Comparison of ENCODE assay signal across 12 cellular contexts in the genomic region with DNA sequence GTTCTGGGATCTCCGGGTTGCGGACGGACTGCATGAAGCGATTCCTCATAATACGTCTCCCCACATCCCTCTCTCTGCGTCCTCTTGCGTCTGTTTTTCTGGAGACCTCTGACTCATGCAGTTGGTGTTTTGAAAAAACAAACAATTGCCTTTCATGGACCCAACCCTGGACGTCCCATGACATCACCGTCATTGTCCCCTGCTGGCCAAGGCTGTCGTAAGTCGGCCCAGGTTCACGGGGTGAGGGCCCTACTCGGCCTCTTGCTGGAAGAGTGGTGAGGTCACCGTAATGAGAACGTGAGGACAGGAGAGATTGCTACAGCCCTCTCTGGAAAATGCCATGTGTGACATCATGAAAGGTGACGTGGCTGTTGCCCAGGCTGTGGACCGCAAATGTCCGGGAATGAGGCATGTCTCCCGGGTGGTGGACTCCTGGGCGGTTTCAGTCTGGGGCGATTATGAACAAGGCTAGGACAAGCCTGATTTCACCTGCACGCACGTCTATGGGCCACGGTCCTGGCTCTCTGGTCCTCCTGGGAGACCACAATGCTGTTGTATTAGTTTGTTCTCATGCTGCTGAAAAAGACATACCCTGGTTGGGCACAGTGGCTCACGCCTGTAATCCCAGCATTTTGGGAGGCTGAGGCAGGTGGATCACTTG. TPM values are rescaled to one million over a fixed set of nuclear protein-coding genes. Genes with fewer than 3 reads are reported as not detected.
A peak's percentile ranks its signal among the peaks of the same experiment; 100 is the strongest.
DNase-seq lines count a peak whose midpoint lies in the region; ATAC-seq, FAIRE-seq and TF ChIP-seq lines count a peak whose summit lies in the region.
"Had no signal": no experiment of that assay in that cellular context is flagged by ENCODE, and none has a peak within 500 bp of the region (broad histone marks: within the 10 kb centered on the region; RNA-seq: fewer than 3 reads in every experiment).

No MANE protein-coding gene starts in this region.

- BruUV-seq in endothelial cell of umbilical vein (replicated peaks; lab: Mats Ljungman, UMichigan), result TSS peak; percentile 89

- POLR2A ChIA-PET in endothelial cell of umbilical vein (lab: Charles Lee), result interaction anchor here (0.6 kb wide), 1 partner anchor 299 kb away, joined by 7 read pairs; no protein-coding TSS in a partner anchor

- H3K27me3 ChIP-seq in endothelial cell of umbilical vein (ENCODE audit: control insufficient read depth in 2 of 2, insufficient read depth in 2 of 2, low read length in 2 of 2) (peaks cover 2 to 4% of the 10 kb centered on the region in 2 experiments), trophoblast cell (ENCODE audit: insufficient read depth, low read length) (no peaks in the 10 kb centered on the region)

- no peak for TF ChIP-seq POLR2A in endothelial cell of umbilical vein (IDR thresholded peaks at IDR 0.05; ENCODE audit: low read depth, low read length)

- DNase-seq in GOT3 (lab: John Stamatoyannopoulos, UW), result peak; percentile 92
- DNase-seq in endothelial cell of umbilical vein (ENCODE audit: low read depth, low spot score), result peak; percentile 85
- DNase-seq in trophoblast cell, result peak; percentile 97 to 98
- no peak for DNase-seq in NCI-H2227 (lab: John Stamatoyannopoulos, UW; ENCODE audit: unreplicated experiment)
- no peak for DNase-seq in nucleus accumbens (lab: John Stamatoyannopoulos, UW)
- DNase-seq: NCI-H510A treated with DMSO at 0.1 percent for 48 hours; stimulated activated CD4-positive, alpha-beta T cell treated with anti-CD3 and anti-CD28 coated beads, Interleukin-4, amount 100 ng/mL, for 24 hours had no signal

- H3K79me2 ChIP-seq in endothelial cell of umbilical vein (ENCODE audit: control insufficient read depth, insufficient read depth, low read length) (no peaks in the 10 kb centered on the region), trophoblast cell (ENCODE audit: control insufficient read depth, insufficient read depth, low read length, poor library complexity) (no peaks in the 10 kb centered on the region)

- intact Hi-C loops in endothelial cell of umbilical vein (cut with micrococcal nuclease), result loop anchor here (1.0 kb wide), 2 partner anchors 16 to 17 kb away; partner anchors contain the start of gene INTS1

- H3K4ac ChIP-seq in trophoblast cell (ENCODE audit: low read depth, low read length), result no peak overlapping the region

- dilution Hi-C loops in endothelial cell of umbilical vein (cut with MboI; ENCODE audit: extremely low pct_ligation_motif_present, low sequenced_read_pairs), result no loop called here

- peaks cover 7% of the 10 kb centered on the region for H3K79me1 ChIP-seq in trophoblast cell (ENCODE audit: low read length)

- H2BK5ac ChIP-seq in trophoblast cell (ENCODE audit: low read depth, low read length, poor library complexity), result peak overlapping the region; percentile 48

- H3K4me2 ChIP-seq in endothelial cell of umbilical vein (ENCODE audit: insufficient read depth, low read length), result peak overlapping the region; percentile 46
- no peak overlapping the region for H3K4me2 ChIP-seq in trophoblast cell (ENCODE audit: low read length)

- no peak overlapping the region for H3K4me3 ChIP-seq in endothelial cell of umbilical vein (replicated peaks in 1 of 3; ENCODE audit: insufficient read depth in 1 of 3, low read depth in 1 of 3, low read length in 3 of 3)
- no peak overlapping the region for H3K4me3 ChIP-seq in trophoblast cell (ENCODE audit: low read depth, low read length)

- peak overlapping the region; percentile 31 for H2AK5ac ChIP-seq in trophoblast cell (ENCODE audit: low read length)

- no peaks in the 10 kb centered on the region for H3K9me1 ChIP-seq in endothelial cell of umbilical vein (replicated peaks; ENCODE audit: control insufficient read depth, extremely low read depth, insufficient read depth, low read length)

- TF ChIP-seq CTCF in endothelial cell of umbilical vein (IDR thresholded peaks at IDR 0.05; ENCODE audit: extremely low read depth in 1 of 2, insufficient read depth in 1 of 2, low read depth in 1 of 2, low read length in 2 of 2), result no peak

- peak overlapping the region; percentile 2 for H4K12ac ChIP-seq in trophoblast cell (ENCODE audit: low read depth, low read length)

- H3K23ac ChIP-seq in trophoblast cell (ENCODE audit: low read length), result no peak overlapping the region

- peaks cover 9% of the 10 kb centered on the region for H3K4me1 ChIP-seq in endothelial cell of umbilical vein (ENCODE audit: control insufficient read depth, extremely low read depth, insufficient read depth, low read length)
- peaks cover 4 to 9% of the 10 kb centered on the region in 2 experiments for H3K4me1 ChIP-seq in trophoblast cell (ENCODE audit: control insufficient read depth in 1 of 2, insufficient read depth in 2 of 2, low read length in 2 of 2)

- H4K8ac ChIP-seq in trophoblast cell (ENCODE audit: low read depth, low read length), result no peak overlapping the region

- H2BK120ac ChIP-seq in trophoblast cell (ENCODE audit: insufficient read depth, low read length, poor library complexity), result peak overlapping the region; percentile 3

- H3K18ac ChIP-seq in trophoblast cell (ENCODE audit: low read length), result no peak overlapping the region

- CTCF ChIA-PET in endothelial cell of umbilical vein (lab: Charles Lee), result no interaction called here

- no CpG with 5 or more reads among the region's 25 CpGs for WGBS in trophoblast cell (ENCODE audit: extremely low coverage, insufficient coverage, insufficient read length)

- peak; percentile 91 for FAIRE-seq in endothelial cell of umbilical vein (lab: Jason Lieb, UNC)

- ATAC-seq in GM18909 (IDR thresholded peaks at IDR 0.05; ENCODE audit: poor library complexity, unreplicated experiment), result no peak
- ATAC-seq in GM18498 (IDR thresholded peaks at IDR 0.05; ENCODE audit: unreplicated experiment), result no peak
- ATAC-seq: left colon had no signal

- no peak overlapping the region for H3K14ac ChIP-seq in trophoblast cell (ENCODE audit: low read length)

- H4K91ac ChIP-seq in trophoblast cell (ENCODE audit: low read depth, low read length), result peak overlapping the region; percentile 91

- H4K20me1 ChIP-seq in endothelial cell of umbilical vein (replicated peaks; ENCODE audit: control insufficient read depth, extremely low read depth, insufficient read depth, low read length), result no peaks in the 10 kb centered on the region

- H3K27ac ChIP-seq in endothelial cell of umbilical vein (ENCODE audit: insufficient read depth, low read depth, low read length), result peak overlapping the region; percentile 87
- H3K27ac ChIP-seq in trophoblast cell (ENCODE audit: low read depth, low read length), result peak overlapping the region; percentile 2

- H3K36me3 ChIP-seq in endothelial cell of umbilical vein (ENCODE audit: control insufficient read depth in 2 of 2, extremely low read depth in 1 of 2, insufficient read depth in 2 of 2, low read length in 2 of 2) (no peaks in the 10 kb centered on the region), trophoblast cell (ENCODE audit: control insufficient read depth in 1 of 2, insufficient read depth in 2 of 2, low read length in 2 of 2) (no peaks in the 10 kb centered on the region)

- H3K9me3 ChIP-seq in endothelial cell of umbilical vein (replicated peaks; ENCODE audit: control insufficient read depth, insufficient read depth, low read length) (no peaks in the 10 kb centered on the region), trophoblast cell (ENCODE audit: insufficient read depth, low read depth, low read length) (no peaks in the 10 kb centered on the region)

- peak overlapping the region; percentile 70 for H2BK12ac ChIP-seq in trophoblast cell (ENCODE audit: low read length)

- peak overlapping the region; percentile 63 for H2AFZ ChIP-seq in endothelial cell of umbilical vein (ENCODE audit: low read depth, low read length)
- peak overlapping the region; percentile 26 for H2AFZ ChIP-seq in trophoblast cell (ENCODE audit: insufficient read depth, low read length, poor library complexity)

- H3K9ac ChIP-seq in endothelial cell of umbilical vein (replicated peaks; ENCODE audit: extremely low read depth, insufficient read depth, low read length) (peak overlapping the region; percentile 64), trophoblast cell (ENCODE audit: low read length) (no peak overlapping the region)

RNA-seq across cellular contexts. Expression of gene MAFK, which starts 9.8 kb away (rescaled TPM):
- polyA plus RNA-seq in PFSK-1 (2012; ENCODE audit: insufficient read length, low read depth), result 68.5 TPM
- total RNA-seq in endothelial cell of umbilical vein, result 39.4 and 66.9 TPM in 2 replicates
- 22.2 and 23.3 TPM in 2 replicates for polyA plus RNA-seq in endothelial cell of umbilical vein
- 10.8 and 13.7 TPM in 2 replicates for polyA plus RNA-seq in endothelial cell of umbilical vein (2011; cell fraction: cytosol; rRNA removed)
- polyA plus RNA-seq in endothelial cell of umbilical vein (2011; cell fraction: nucleus; rRNA removed), result 167 and 174 TPM in 2 replicates
- 16.7 and 23.2 TPM in 2 replicates for polyA plus RNA-seq in endothelial cell of umbilical vein (2012)
- 13.0 and 16.2 TPM in 2 replicates for polyA minus RNA-seq in endothelial cell of umbilical vein
- polyA minus RNA-seq in endothelial cell of umbilical vein (2011; cell fraction: cytosol; rRNA and poly(A)+ RNA removed), result 27.5 TPM
- 25.4 and 68.6 TPM in 2 replicates for polyA minus RNA-seq in endothelial cell of umbilical vein (2011; cell fraction: nucleus; rRNA and poly(A)+ RNA removed)
- 55.4 and 60.1 TPM in 2 replicates for polyA plus RNA-seq in trophoblast cell (2013)

RNA-seq across cellular contexts. Expression of gene INTS1, which starts 16.5 kb away (rescaled TPM):
- 80.2 TPM for polyA plus RNA-seq in PFSK-1 (2012; ENCODE audit: insufficient read length, low read depth)
- total RNA-seq in endothelial cell of umbilical vein, result 114 and 116 TPM in 2 replicates
- polyA plus RNA-seq in endothelial cell of umbilical vein, result 57.8 and 86.5 TPM in 2 replicates
- polyA plus RNA-seq in endothelial cell of umbilical vein (2011; cell fraction: cytosol; rRNA removed), result 25.1 and 38.8 TPM in 2 replicates
- polyA plus RNA-seq in endothelial cell of umbilical vein (2011; cell fraction: nucleus; rRNA removed), result 99.5 and 107 TPM in 2 replicates
- polyA plus RNA-seq in endothelial cell of umbilical vein (2012), result 48.4 and 56.9 TPM in 2 replicates
- polyA minus RNA-seq in endothelial cell of umbilical vein, result 39.2 and 47.6 TPM in 2 replicates
- 50.1 TPM for polyA minus RNA-seq in endothelial cell of umbilical vein (2011; cell fraction: cytosol; rRNA and poly(A)+ RNA removed)
- 38.4 and 74.9 TPM in 2 replicates for polyA minus RNA-seq in endothelial cell of umbilical vein (2011; cell fraction: nucleus; rRNA and poly(A)+ RNA removed)
- polyA plus RNA-seq in trophoblast cell (2013), result 35.4 and 39.0 TPM in 2 replicates

RNA-seq across cellular contexts. Expression of gene TMEM184A, which starts 35.3 kb away (rescaled TPM):
- 1.2 TPM for polyA plus RNA-seq in PFSK-1 (2012; ENCODE audit: insufficient read length, low read depth)
- not detected in 2 replicates for total RNA-seq in endothelial cell of umbilical vein
- 0.41 and 0.48 TPM in 2 replicates for polyA plus RNA-seq in endothelial cell of umbilical vein
- 0.07 and 0.22 TPM in 2 replicates for polyA plus RNA-seq in endothelial cell of umbilical vein (2011; cell fraction: cytosol; rRNA removed)
- 0.25 and 0.66 TPM in 2 replicates for polyA plus RNA-seq in endothelial cell of umbilical vein (2011; cell fraction: nucleus; rRNA removed)
- 0.07 TPM in 2 replicates for polyA plus RNA-seq in endothelial cell of umbilical vein (2012)
- polyA minus RNA-seq in endothelial cell of umbilical vein, result 0.15 TPM in 1 of 2 replicates, not detected in the other
- 21.1 TPM for polyA minus RNA-seq in endothelial cell of umbilical vein (2011; cell fraction: cytosol; rRNA and poly(A)+ RNA removed)
- polyA minus RNA-seq in endothelial cell of umbilical vein (2011; cell fraction: nucleus; rRNA and poly(A)+ RNA removed), result 0.48 and 0.91 TPM in 2 replicates
- 10.0 and 10.7 TPM in 2 replicates for polyA plus RNA-seq in trophoblast cell (2013)
- total RNA-seq: activated CD8-positive, alpha-beta T cell treated with anti-CD3 and anti-CD28 coated beads for 36 hours had no signal

RNA-seq across cellular contexts. Expression of gene PSMG3, which starts 49.1 kb away (rescaled TPM):
- polyA plus RNA-seq in PFSK-1 (2012; ENCODE audit: insufficient read length, low read depth), result 95.1 TPM
- total RNA-seq in endothelial cell of umbilical vein, result 25.5 and 28.4 TPM in 2 replicates
- 40.4 and 49.7 TPM in 2 replicates for polyA plus RNA-seq in endothelial cell of umbilical vein
- 48.3 and 57.1 TPM in 2 replicates for polyA plus RNA-seq in endothelial cell of umbilical vein (2011; cell fraction: cytosol; rRNA removed)
- polyA plus RNA-seq in endothelial cell of umbilical vein (2011; cell fraction: nucleus; rRNA removed), result 29.1 and 31.2 TPM in 2 replicates
- 18.9 and 27.6 TPM in 2 replicates for polyA plus RNA-seq in endothelial cell of umbilical vein (2012)
- 11.4 and 14.3 TPM in 2 replicates for polyA minus RNA-seq in endothelial cell of umbilical vein
- 39.1 TPM for polyA minus RNA-seq in endothelial cell of umbilical vein (2011; cell fraction: cytosol; rRNA and poly(A)+ RNA removed)
- 4.4 and 6.7 TPM in 2 replicates for polyA minus RNA-seq in endothelial cell of umbilical vein (2011; cell fraction: nucleus; rRNA and poly(A)+ RNA removed)
- polyA plus RNA-seq in trophoblast cell (2013), result 11.7 and 12.0 TPM in 2 replicates

Comparison
In these comparisons a context has a peak if more than half of its experiments do, and no peak if none do; other contexts are left out.
1. DNase-seq: peak in GOT3 (single experiment), endothelial cell of umbilical vein (single experiment) and trophoblast cell (2 of 2); none in NCI-H2227 (single experiment) and nucleus accumbens (0 of 56).